2 cellular contexts compared by ENCODE assay signal in the genomic region with DNA sequence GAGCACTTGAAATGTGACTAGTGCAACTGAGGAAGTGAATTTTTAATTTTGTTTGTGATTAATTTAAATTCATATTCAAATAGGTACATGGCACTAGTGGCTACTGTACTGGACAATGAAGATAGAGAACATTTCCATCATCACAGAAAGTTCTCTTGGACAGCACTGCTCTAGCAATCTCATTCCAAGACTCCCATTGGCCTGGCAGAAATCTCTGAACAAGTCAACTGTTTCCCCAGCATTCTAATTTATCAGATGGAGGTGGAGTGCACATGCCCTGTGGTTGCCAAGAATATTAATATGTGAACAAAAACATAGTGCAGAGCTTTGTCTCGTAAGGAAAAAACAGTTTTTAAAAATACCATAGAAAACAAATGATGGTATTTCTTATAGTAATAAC.
TF ChIP-seq lines count a peak whose summit lies in the region.

No MANE protein-coding gene starts in this region.

TF ChIP-seq in endothelial cell of umbilical vein, 7 proteins besides CTCF, POLR2A, EP300 and RAD21:
- TF ChIP-seq FOS (IDR thresholded peaks at IDR 0.05; ENCODE audit: borderline replicate concordance, insufficient read depth, low read length), result no peak
- no peak for TF ChIP-seq EZH2 (IDR thresholded peaks at IDR 0.05; ENCODE audit: borderline replicate concordance, low read depth, low read length, severe bottlenecking)
- TF ChIP-seq, protein P1, sequence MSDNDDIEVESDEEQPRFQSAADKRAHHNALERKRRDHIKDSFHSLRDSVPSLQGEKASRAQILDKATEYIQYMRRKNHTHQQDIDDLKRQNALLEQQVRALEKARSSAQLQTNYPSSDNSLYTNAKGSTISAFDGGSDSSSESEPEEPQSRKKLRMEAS (IDR thresholded peaks at IDR 0.05; ENCODE audit: insufficient read depth, insufficient read length), result no peak
- no peak for TF ChIP-seq JUN (IDR thresholded peaks at IDR 0.05; ENCODE audit: borderline replicate concordance, insufficient read depth, insufficient read length, low read depth)

TF ChIP-seq in HepG2, 621 proteins besides CTCF, POLR2A, EP300 and RAD21:
- TF ChIP-seq, protein P2, sequence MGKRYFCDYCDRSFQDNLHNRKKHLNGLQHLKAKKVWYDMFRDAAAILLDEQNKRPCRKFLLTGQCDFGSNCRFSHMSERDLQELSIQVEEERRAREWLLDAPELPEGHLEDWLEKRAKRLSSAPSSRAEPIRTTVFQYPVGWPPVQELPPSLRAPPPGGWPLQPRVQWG (CRISPR knock-in tag; IDR thresholded peaks at IDR 0.05; ENCODE audit: borderline replicate concordance, low read depth), result no peak
- TF ChIP-seq, protein P3, sequence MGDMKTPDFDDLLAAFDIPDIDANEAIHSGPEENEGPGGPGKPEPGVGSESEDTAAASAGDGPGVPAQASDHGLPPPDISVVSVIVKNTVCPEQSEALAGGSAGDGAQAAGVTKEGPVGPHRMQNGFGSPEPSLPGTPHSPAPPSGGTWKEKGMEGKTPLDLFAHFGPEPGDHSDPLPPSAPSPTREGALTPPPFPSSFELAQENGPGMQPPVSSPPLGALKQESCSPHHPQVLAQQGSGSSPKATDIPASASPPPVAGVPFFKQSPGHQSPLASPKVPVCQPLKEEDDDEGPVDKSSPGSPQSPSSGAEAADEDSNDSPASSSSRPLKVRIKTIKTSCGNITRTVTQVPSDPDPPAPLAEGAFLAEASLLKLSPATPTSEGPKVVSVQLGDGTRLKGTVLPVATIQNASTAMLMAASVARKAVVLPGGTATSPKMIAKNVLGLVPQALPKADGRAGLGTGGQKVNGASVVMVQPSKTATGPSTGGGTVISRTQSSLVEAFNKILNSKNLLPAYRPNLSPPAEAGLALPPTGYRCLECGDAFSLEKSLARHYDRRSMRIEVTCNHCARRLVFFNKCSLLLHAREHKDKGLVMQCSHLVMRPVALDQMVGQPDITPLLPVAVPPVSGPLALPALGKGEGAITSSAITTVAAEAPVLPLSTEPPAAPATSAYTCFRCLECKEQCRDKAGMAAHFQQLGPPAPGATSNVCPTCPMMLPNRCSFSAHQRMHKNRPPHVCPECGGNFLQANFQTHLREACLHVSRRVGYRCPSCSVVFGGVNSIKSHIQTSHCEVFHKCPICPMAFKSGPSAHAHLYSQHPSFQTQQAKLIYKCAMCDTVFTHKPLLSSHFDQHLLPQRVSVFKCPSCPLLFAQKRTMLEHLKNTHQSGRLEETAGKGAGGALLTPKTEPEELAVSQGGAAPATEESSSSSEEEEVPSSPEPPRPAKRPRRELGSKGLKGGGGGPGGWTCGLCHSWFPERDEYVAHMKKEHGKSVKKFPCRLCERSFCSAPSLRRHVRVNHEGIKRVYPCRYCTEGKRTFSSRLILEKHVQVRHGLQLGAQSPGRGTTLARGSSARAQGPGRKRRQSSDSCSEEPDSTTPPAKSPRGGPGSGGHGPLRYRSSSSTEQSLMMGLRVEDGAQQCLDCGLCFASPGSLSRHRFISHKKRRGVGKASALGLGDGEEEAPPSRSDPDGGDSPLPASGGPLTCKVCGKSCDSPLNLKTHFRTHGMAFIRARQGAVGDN (CRISPR knock-in tag; IDR thresholded peaks at IDR 0.05), result no peak
- TF ChIP-seq ZNF605 (CRISPR knock-in tag; IDR thresholded peaks at IDR 0.05) (no peak), STAT5B (CRISPR knock-in tag; IDR thresholded peaks at IDR 0.05) (no peak), ZMYM3 (CRISPR knock-in tag; IDR thresholded peaks at IDR 0.05) (no peak), JUND (CRISPR knock-in tag; IDR thresholded peaks at IDR 0.05) (no peak)
